9 cellular contexts compared by ENCODE assay signal in genomic region chr2:55420901-55421300, GRCh38. TPM values are rescaled to one million over a fixed set of nuclear protein-coding genes. Genes with fewer than 3 reads are reported as not detected.
DNase-seq lines count a peak whose midpoint lies in the region; ATAC-seq and TF ChIP-seq lines count a peak whose summit lies in the region.
"Had no signal": no experiment of that assay in that cellular context is flagged by ENCODE, and none has a peak within 500 bp of the region (broad histone marks: within the 10 kb centered on the region; RNA-seq: fewer than 3 reads in every experiment).

No MANE protein-coding gene starts in this region.

- no peak overlapping the region for H3K27ac Mint-ChIP-seq in activated CD8-positive, alpha-beta memory T cell treated with anti-CD3 and anti-CD28 coated beads, Interleukin-2, amount 10 ng/mL, durations not matched to agents 7 days and 5 days
- peak overlapping the region; percentile 57 for H3K27ac Mint-ChIP-seq in stimulated activated memory B cell treated with anti-CD40 and anti-IgM and Interleukin-4, amounts not matched to agents 10 μg/mL and 1 μg/mL and 100 μg/mL, for 72 hours
- H3K27ac Mint-ChIP-seq in osteocyte (ENCODE audit: unreplicated experiment): no peak overlapping the region

- BruUV-seq in OCI-LY7 (replicated peaks; lab: Mats Ljungman, UMichigan): no TSS peak

- no peaks in the 10 kb centered on the region for H3K9me2 ChIP-seq in OCI-LY7 (ENCODE audit: insufficient read depth, low read length)

- peak overlapping the region; percentile 91 for H2AFZ ChIP-seq in OCI-LY7 (ENCODE audit: low read length)

- no peaks in the 10 kb centered on the region for H3K9me3 Mint-ChIP-seq in activated CD8-positive, alpha-beta memory T cell treated with anti-CD3 and anti-CD28 coated beads, Interleukin-2, amount 10 ng/mL, durations not matched to agents 7 days and 5 days (ENCODE audit: low read depth)
- H3K9me3 Mint-ChIP-seq in stimulated activated memory B cell treated with anti-CD40 and anti-IgM and Interleukin-4, amounts not matched to agents 10 μg/mL and 1 μg/mL and 100 μg/mL, for 72 hours: no peaks in the 10 kb centered on the region
- H3K9me3 Mint-ChIP-seq in osteocyte (ENCODE audit: unreplicated experiment): no peaks in the 10 kb centered on the region

- DNase-seq in activated CD8-positive, alpha-beta memory T cell treated with anti-CD3 and anti-CD28 coated beads, Interleukin-2, amount 10 ng/mL, durations not matched to agents 7 days and 5 days: no peak
- DNase-seq in activated CD8-positive, alpha-beta memory T cell treated with anti-CD3 and anti-CD28 coated beads, Interleukin-2, amount 50 U/mL, for 48 hours: no peak
- DNase-seq in OCI-LY7 (ENCODE audit: low spot score) (peak; percentile 57), esophagus muscularis mucosa (ENCODE audit: extremely low spot score) (no peak), osteocyte (ENCODE audit: extremely low spot score, unreplicated experiment) (no peak), NK-92 (lab: John Stamatoyannopoulos, UW; ENCODE audit: unreplicated experiment) (no peak), NCI-H1092 treated with DMSO at 0.1 percent for 48 hours (lab: John Stamatoyannopoulos, UW) (no peak)
- DNase-seq: testis had no signal

- peaks cover 43% of the 10 kb centered on the region for H3K79me2 ChIP-seq in OCI-LY7 (ENCODE audit: insufficient read depth, low read depth, low read length)

- H3K4me1 ChIP-seq in OCI-LY7 (ENCODE audit: insufficient read depth, low read length, poor library complexity, severe bottlenecking) (peaks cover 46% of the 10 kb centered on the region), esophagus muscularis mucosa (peaks cover 5 to 34% (median 23%) of the 10 kb centered on the region in 4 donors)

- H3K4me3 ChIP-seq in OCI-LY7 (ENCODE audit: low read depth, low read length, poor library complexity, severe bottlenecking) (peak overlapping the region; percentile 81), esophagus muscularis mucosa (peak overlapping the region; percentile 67 to 94 (median 88))

- peak overlapping the region; percentile 88 for H3K4me3 Mint-ChIP-seq in activated CD8-positive, alpha-beta memory T cell treated with anti-CD3 and anti-CD28 coated beads, Interleukin-2, amount 10 ng/mL, durations not matched to agents 7 days and 5 days
- no peak overlapping the region for H3K4me3 Mint-ChIP-seq in stimulated activated memory B cell treated with anti-CD40 and anti-IgM and Interleukin-4, amounts not matched to agents 10 μg/mL and 1 μg/mL and 100 μg/mL, for 72 hours
- H3K4me3 Mint-ChIP-seq in osteocyte (ENCODE audit: unreplicated experiment): no peak overlapping the region

- TF ChIP-seq CTCF in OCI-LY7 (conservative IDR thresholded peaks at IDR 0.05; ENCODE audit: low read length) (no peak), esophagus muscularis mucosa (IDR thresholded peaks at IDR 0.05) (no peak), osteocyte (IDR thresholded peaks at IDR 0.05) (no peak)

- peak overlapping the region; percentile 77 for H3K4me2 ChIP-seq in OCI-LY7 (ENCODE audit: low read length)

- H3K27me3 Mint-ChIP-seq in activated CD8-positive, alpha-beta memory T cell treated with anti-CD3 and anti-CD28 coated beads, Interleukin-2, amount 10 ng/mL, durations not matched to agents 7 days and 5 days: peaks cover 28% of the 10 kb centered on the region
- H3K27me3 Mint-ChIP-seq in stimulated activated memory B cell treated with anti-CD40 and anti-IgM and Interleukin-4, amounts not matched to agents 10 μg/mL and 1 μg/mL and 100 μg/mL, for 72 hours: peaks cover 14% of the 10 kb centered on the region
- no peaks in the 10 kb centered on the region for H3K27me3 Mint-ChIP-seq in osteocyte (ENCODE audit: unreplicated experiment)

- TF ChIP-seq EP300 in esophagus muscularis mucosa (IDR thresholded peaks at IDR 0.05): no peak

- H3K9me3 ChIP-seq in OCI-LY7 (ENCODE audit: low read length) (no peaks in the 10 kb centered on the region), esophagus muscularis mucosa (no peaks in the 10 kb centered on the region)
- H3K9me3 ChIP-seq: testis had no signal

- no peaks in the 10 kb centered on the region for H3K27me3 ChIP-seq in esophagus muscularis mucosa
- H3K27me3 ChIP-seq: testis had no signal

- TF ChIP-seq POLR2A in esophagus muscularis mucosa (IDR thresholded peaks at IDR 0.05; ENCODE audit: low read depth): no peak

- H3K36me3 Mint-ChIP-seq in activated CD8-positive, alpha-beta memory T cell treated with anti-CD3 and anti-CD28 coated beads, Interleukin-2, amount 10 ng/mL, durations not matched to agents 7 days and 5 days: no peaks in the 10 kb centered on the region
- no peaks in the 10 kb centered on the region for H3K36me3 Mint-ChIP-seq in stimulated activated memory B cell treated with anti-CD40 and anti-IgM and Interleukin-4, amounts not matched to agents 10 μg/mL and 1 μg/mL and 100 μg/mL, for 72 hours
- H3K36me3 Mint-ChIP-seq in osteocyte (ENCODE audit: unreplicated experiment): no peaks in the 10 kb centered on the region

- ATAC-seq in activated CD8-positive, alpha-beta memory T cell treated with anti-CD3 and anti-CD28 coated beads, Interleukin-2, amount 10 ng/mL, durations not matched to agents 7 days and 5 days: no peak
- ATAC-seq in stimulated activated memory B cell treated with anti-CD40 and anti-IgM and Interleukin-4, amounts not matched to agents 10 μg/mL and 1 μg/mL and 100 μg/mL, for 72 hours: no peak

- peak overlapping the region; percentile 52 for H3K27ac ChIP-seq in OCI-LY7 (ENCODE audit: low read depth, low read length, poor library complexity, severe bottlenecking)
- H3K27ac ChIP-seq in esophagus muscularis mucosa (replicated peaks in 1 of 4): no peak overlapping the region

- intact Hi-C loops in OCI-LY7 (cut with micrococcal nuclease; ENCODE audit: unreplicated experiment): loop anchor here (1.0 to 2.0 kb wide), 2 partner anchors 138 to 152 kb away; partner anchors contain the start of gene MTIF2
- intact Hi-C loops in esophagus muscularis mucosa (cut with DNase I): loop anchor here (5.0 kb wide), 1 partner anchor 154 kb away; the partner anchor contains the start of gene MTIF2

- H4K20me1 ChIP-seq in OCI-LY7 (ENCODE audit: insufficient read depth, low read length): peaks cover 10% of the 10 kb centered on the region; the same call in 1 of the 2 replicates

- POLR2A ChIA-PET in OCI-LY7 (lab: Charles Lee): interaction anchor here (0.9 to 1.2 kb wide), 4 partner anchors 10 to 99 kb away, joined by 3 to 8 read pairs (median 4); partner anchors contain the start of gene CFAP36

- peaks cover 26% of the 10 kb centered on the region for H3K4me1 Mint-ChIP-seq in activated CD8-positive, alpha-beta memory T cell treated with anti-CD3 and anti-CD28 coated beads, Interleukin-2, amount 10 ng/mL, durations not matched to agents 7 days and 5 days
- H3K4me1 Mint-ChIP-seq in stimulated activated memory B cell treated with anti-CD40 and anti-IgM and Interleukin-4, amounts not matched to agents 10 μg/mL and 1 μg/mL and 100 μg/mL, for 72 hours: peaks cover 35% of the 10 kb centered on the region
- peaks cover 30% of the 10 kb centered on the region for H3K4me1 Mint-ChIP-seq in osteocyte (ENCODE audit: unreplicated experiment)

- WGBS in esophagus muscularis mucosa: 58% methylated on average over 6 of the region's 6 CpGs

- H3K36me3 ChIP-seq in OCI-LY7 (ENCODE audit: insufficient read depth, low read length) (peaks cover 2% of the 10 kb centered on the region; the same call in 1 of the 2 replicates), esophagus muscularis mucosa (no peaks in the 10 kb centered on the region)

- CTCF ChIA-PET in activated CD8-positive, alpha-beta memory T cell treated with anti-CD3 and anti-CD28 coated beads, Interleukin-2, amount 10 ng/mL, durations not matched to agents 7 days and 5 days (lab: Charles Lee): interaction anchor here (0.8 kb wide), 1 partner anchor 129 kb away, joined by 3 read pairs; no protein-coding TSS in a partner anchor
- CTCF ChIA-PET in OCI-LY7 (lab: Charles Lee; ENCODE audit: unreplicated experiment): no interaction called here

RNA-seq across cellular contexts. Expression of gene CCDC88A, which starts 1.2 kb away (rescaled TPM):
- total RNA-seq in activated CD8-positive, alpha-beta memory T cell treated with anti-CD3 and anti-CD28 coated beads, Interleukin-2, amount 10 ng/mL, durations not matched to agents 7 days and 5 days: 10 to 100 TPM; 10.9 to 15.9 TPM
- 98.4 and 109 TPM in 2 replicates for total RNA-seq in OCI-LY7 (2014; rRNA removed; shearing (Covaris generic))
- total RNA-seq in OCI-LY7 (2022) (110 and 132 TPM in 2 replicates), esophagus muscularis mucosa (10 to 100 TPM; 29.7 to 58.6 (median 38.5) TPM), osteocyte (49.2 and 54.9 TPM in 2 replicates)
